Comparison of ENCODE assay signal across 1 cellular context in the genomic region with DNA sequence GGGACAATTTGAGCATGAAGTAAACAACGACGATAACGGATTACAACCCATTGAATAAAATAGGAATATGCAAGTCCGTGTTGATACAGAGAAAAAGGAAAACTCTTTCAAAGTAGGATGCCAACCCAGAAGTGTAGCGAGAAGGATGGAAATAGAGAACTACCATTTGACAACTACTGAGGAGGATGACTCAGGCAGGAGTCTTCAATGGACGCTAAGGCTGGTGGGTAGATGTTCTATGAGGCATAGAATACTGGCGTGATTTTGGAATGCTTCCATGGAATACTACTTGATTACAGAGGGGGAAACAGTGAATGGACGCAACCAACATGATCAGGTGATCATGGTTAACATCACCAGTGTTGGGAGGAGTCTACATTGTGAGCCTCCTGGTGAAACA.
TF ChIP-seq lines count a peak whose summit lies in the region.

No MANE protein-coding gene starts in this region.

TF ChIP-seq in endothelial cell of umbilical vein, 7 proteins besides CTCF, POLR2A, EP300 and RAD21 (continued from another document):
- TF ChIP-seq POLR2AphosphoS5 (IDR thresholded peaks at IDR 0.05; ENCODE audit: insufficient read depth, low read depth, low read length) (no peak), GATA2 (IDR thresholded peaks at IDR 0.05; ENCODE audit: insufficient read depth, insufficient read length, low read depth, low read length) (no peak)
